1 cellular context compared by ENCODE assay signal in genomic region chr17:60559995-60560859, GRCh38.
TF ChIP-seq lines count a peak whose summit lies in the region.

No MANE protein-coding gene starts in this region.

TF ChIP-seq in GM23338, 12 proteins besides CTCF, POLR2A, EP300 and RAD21 (continued from another document):
- TF ChIP-seq ZNF462 (CRISPR knock-in tag; IDR thresholded peaks at IDR 0.05), result no peak
